10 cellular contexts compared by ENCODE assay signal in genomic region chr17:69761767-69762321, GRCh38.
DNase-seq lines count a peak whose midpoint lies in the region; ATAC-seq and TF ChIP-seq lines count a peak whose summit lies in the region.
"Had no signal": no experiment of that assay in that cellular context is flagged by ENCODE, and none has a peak within 500 bp of the region (broad histone marks: within the 10 kb centered on the region; RNA-seq: fewer than 3 reads in every experiment).

No MANE protein-coding gene starts in this region.

- peak overlapping the region; percentile 35; the same call in 1 of the 2 replicates for H2AFZ ChIP-seq in SK-N-SH (ENCODE audit: low read depth)

- CTCF ChIA-PET in SK-N-SH (lab: Yijun Ruan, JAX), result interaction anchor here (0.9 to 1.2 kb wide), 4 partner anchors 10 to 153 kb away, joined by 3 to 5 read pairs (median 4); no protein-coding TSS in a partner anchor
- CTCF ChIA-PET in CD4-positive, alpha-beta T cell (lab: Charles Lee), result no interaction called here

- no peak overlapping the region for H3K4me3 ChIP-seq in SK-N-SH (ENCODE audit: low read depth in 2 of 2, low read length in 1 of 2)
- no peak overlapping the region for H3K4me3 ChIP-seq in fibroblast of the aortic adventitia (ENCODE audit: low read depth, low read length)
- no peak overlapping the region for H3K4me3 ChIP-seq in testis

- no peak overlapping the region for H3K4me3 Mint-ChIP-seq in CD4-positive, alpha-beta T cell
- H3K4me3 Mint-ChIP-seq: IgD-negative memory B cell, nephron progenitor cell had no signal

- H3F3A ChIP-seq in SK-N-SH (replicated peaks; ENCODE audit: insufficient read depth), result peaks cover 12% of the 10 kb centered on the region

- no peaks in the 10 kb centered on the region for H4K20me1 ChIP-seq in SK-N-SH (ENCODE audit: insufficient read depth)

- DNase-seq in GM03348 (ENCODE audit: low spot score) (peak; percentile 61), SK-N-SH (no peak), fibroblast of the aortic adventitia (ENCODE audit: low read depth) (peak; percentile 96), sciatic nerve (ENCODE audit: low spot score) (no peak), testis (no peak)
- no peak for DNase-seq in CD4-positive, alpha-beta T cell
- DNase-seq in effector CD4-positive, alpha-beta T cell, result no peak
- DNase-seq: nephron progenitor cell had no signal

- TF ChIP-seq RAD21 in SK-N-SH (IDR thresholded peaks at IDR 0.05; ENCODE audit: low read length), result no peak

- H3K9ac ChIP-seq in SK-N-SH, result no peak overlapping the region

- H3K4me1 Mint-ChIP-seq in CD4-positive, alpha-beta T cell (ENCODE audit: low read depth), result no peaks in the 10 kb centered on the region
- H3K4me1 Mint-ChIP-seq: nephron progenitor cell had no signal

- peak overlapping the region; percentile 14 for H3K4me2 ChIP-seq in SK-N-SH

- TF ChIP-seq EP300 in SK-N-SH (IDR thresholded peaks at IDR 0.05; ENCODE audit: borderline replicate concordance in 1 of 2, low read depth in 1 of 2, low read length in 1 of 2), result peak in 1 of 2 experiments; percentile 53; a peak in 2 of 4 replicates

- H3K27ac ChIP-seq in SK-N-SH (ENCODE audit: low read depth in 2 of 2, low read length in 1 of 2) (peak overlapping the region in 1 of 2 experiments; percentile 4; a peak in 2 of 4 replicates), testis (no peak overlapping the region)
- no peak overlapping the region for H3K27ac ChIP-seq in CD4-positive, alpha-beta T cell (ENCODE audit: low read depth, low read length)

- no peaks in the 10 kb centered on the region for H3K9me3 ChIP-seq in SK-N-SH
- H3K9me3 ChIP-seq in CD4-positive, alpha-beta T cell (ENCODE audit: control insufficient read depth, low read length), result no peaks in the 10 kb centered on the region
- H3K9me3 ChIP-seq in testis, result no peaks in the 10 kb centered on the region

- no peak overlapping the region for H3K27ac Mint-ChIP-seq in CD4-positive, alpha-beta T cell
- H3K27ac Mint-ChIP-seq: IgD-negative memory B cell, nephron progenitor cell had no signal

- intact Hi-C loops in sciatic nerve (cut with DNase I) (no loop called here), testis (cut with DNase I; ENCODE audit: low total_unique reads) (no loop called here)
- intact Hi-C loops in CD4-positive, alpha-beta T cell (cut with DNase I, micrococcal nuclease), result no loop called here

- WGBS in SK-N-SH (ENCODE audit: low lambda C conversion rate), result 51% methylated on average over 4 of the region's 4 CpGs
- 65 to 69% methylated on average over 4 of the region's 4 CpGs for WGBS in testis, 2 donors

- H3K4me1 ChIP-seq in SK-N-SH (ENCODE audit: control insufficient read depth in 1 of 2, insufficient read depth in 2 of 2, low read depth in 1 of 2, low read length in 1 of 2) (peaks cover 0 to 18% of the 10 kb centered on the region in 2 experiments; a peak in 2 of 4 replicates), testis (no peaks in the 10 kb centered on the region)

- H3K9me2 ChIP-seq in SK-N-SH, result no peaks in the 10 kb centered on the region

- POLR2A ChIA-PET in SK-N-SH (lab: Yijun Ruan, JAX), result no interaction called here
- POLR2A ChIA-PET in CD4-positive, alpha-beta T cell (lab: Charles Lee), result no interaction called here

- TF ChIP-seq CTCF in SK-N-SH (IDR thresholded peaks at IDR 0.05) (no peak), fibroblast of the aortic adventitia (IDR thresholded peaks at IDR 0.05; ENCODE audit: insufficient read depth, low read length) (no peak), testis (IDR thresholded peaks at IDR 0.05) (no peak)
- no peak for TF ChIP-seq CTCF in CD4-positive, alpha-beta T cell (IDR thresholded peaks at IDR 0.05)

- no peaks in the 10 kb centered on the region for H3K36me3 Mint-ChIP-seq in CD4-positive, alpha-beta T cell (ENCODE audit: low read depth)
- H3K36me3 Mint-ChIP-seq: IgD-negative memory B cell had no signal

- H3K36me3 ChIP-seq in SK-N-SH (replicated peaks in 1 of 2; ENCODE audit: control insufficient read depth in 1 of 2, insufficient read depth in 2 of 2, low read length in 1 of 2) (no peaks in the 10 kb centered on the region), testis (ENCODE audit: low read depth, missing control alignments) (no peaks in the 10 kb centered on the region)

- no peak for TF ChIP-seq POLR2A in testis (IDR thresholded peaks at IDR 0.05)

- no peaks in the 10 kb centered on the region for H3K27me3 Mint-ChIP-seq in CD4-positive, alpha-beta T cell
- H3K27me3 Mint-ChIP-seq: IgD-negative memory B cell had no signal

- no peaks in the 10 kb centered on the region for H3K79me2 ChIP-seq in SK-N-SH (ENCODE audit: insufficient read depth)

- ATAC-seq in sciatic nerve, result peak; percentile 82
- ATAC-seq in GM18502 (IDR thresholded peaks at IDR 0.05; ENCODE audit: poor library complexity, unreplicated experiment), result no peak
- ATAC-seq in CD4-positive, alpha-beta T cell (ENCODE audit: poor library complexity), result no peak

- H3K27me3 ChIP-seq in SK-N-SH (ENCODE audit: insufficient read depth), result no peaks in the 10 kb centered on the region
- H3K27me3 ChIP-seq in CD4-positive, alpha-beta T cell (ENCODE audit: control insufficient read depth, insufficient read depth, low read length), result no peaks in the 10 kb centered on the region
- H3K27me3 ChIP-seq in testis, result no peaks in the 10 kb centered on the region

- H3K9me3 Mint-ChIP-seq in CD4-positive, alpha-beta T cell, result peaks cover 2% of the 10 kb centered on the region
- H3K9me3 Mint-ChIP-seq: nephron progenitor cell had no signal

TF ChIP-seq in SK-N-SH, 30 proteins besides CTCF, POLR2A, EP300 and RAD21:
- no peak for TF ChIP-seq TAF1 (IDR thresholded peaks at IDR 0.05; ENCODE audit: borderline replicate concordance, low read depth, low read length)
- TF ChIP-seq PBX3 (IDR thresholded peaks at IDR 0.05), result no peak
- no peak for TF ChIP-seq CHD2 (IDR thresholded peaks at IDR 0.05; ENCODE audit: low read length, partially characterized antibody)
- no peak for TF ChIP-seq MEF2A (IDR thresholded peaks at IDR 0.05; ENCODE audit: borderline replicate concordance, low read depth)
- 0 out of 2 replicates have a peak, but pooled peaks have one; percentile 50 for TF ChIP-seq TEAD4 (IDR thresholded peaks at IDR 0.05; ENCODE audit: borderline replicate concordance, insufficient read depth)
- TF ChIP-seq NFIC (IDR thresholded peaks at IDR 0.05; ENCODE audit: borderline replicate concordance), result 0 out of 2 replicates have a peak, but pooled peaks have one; percentile 41
- peak; percentile 72; the same call in 1 of the 2 replicates for TF ChIP-seq FOSL2 (IDR thresholded peaks at IDR 0.05; ENCODE audit: borderline replicate concordance, low read depth)
- TF ChIP-seq RCOR1 (IDR thresholded peaks at IDR 0.05; ENCODE audit: low read length), result no peak
- peak; percentile 44 for TF ChIP-seq TCF12 (IDR thresholded peaks at IDR 0.05)
- peak; percentile 39; the same call in 1 of the 2 replicates for TF ChIP-seq RXRA (IDR thresholded peaks at IDR 0.05; ENCODE audit: borderline replicate concordance, low read depth)
- TF ChIP-seq MAX (IDR thresholded peaks at IDR 0.05; ENCODE audit: low read depth), result 0 out of 2 replicates have a peak, but pooled peaks have one; percentile 41
- peak; percentile 65 for TF ChIP-seq JUND (IDR thresholded peaks at IDR 0.05)
- TF ChIP-seq REST (IDR thresholded peaks at IDR 0.05; ENCODE audit: low read depth, low read length), result no peak

Comparison
In these comparisons a context has a peak if more than half of its experiments do, and no peak if none do; other contexts are left out.
1. DNase-seq: peak in GM03348 (single experiment) and fibroblast of the aortic adventitia (single experiment); none in SK-N-SH (single experiment), sciatic nerve (single experiment), CD4-positive, alpha-beta T cell (0 of 10), effector CD4-positive, alpha-beta T cell (single experiment) and testis (single experiment).